In the genomic region with DNA sequence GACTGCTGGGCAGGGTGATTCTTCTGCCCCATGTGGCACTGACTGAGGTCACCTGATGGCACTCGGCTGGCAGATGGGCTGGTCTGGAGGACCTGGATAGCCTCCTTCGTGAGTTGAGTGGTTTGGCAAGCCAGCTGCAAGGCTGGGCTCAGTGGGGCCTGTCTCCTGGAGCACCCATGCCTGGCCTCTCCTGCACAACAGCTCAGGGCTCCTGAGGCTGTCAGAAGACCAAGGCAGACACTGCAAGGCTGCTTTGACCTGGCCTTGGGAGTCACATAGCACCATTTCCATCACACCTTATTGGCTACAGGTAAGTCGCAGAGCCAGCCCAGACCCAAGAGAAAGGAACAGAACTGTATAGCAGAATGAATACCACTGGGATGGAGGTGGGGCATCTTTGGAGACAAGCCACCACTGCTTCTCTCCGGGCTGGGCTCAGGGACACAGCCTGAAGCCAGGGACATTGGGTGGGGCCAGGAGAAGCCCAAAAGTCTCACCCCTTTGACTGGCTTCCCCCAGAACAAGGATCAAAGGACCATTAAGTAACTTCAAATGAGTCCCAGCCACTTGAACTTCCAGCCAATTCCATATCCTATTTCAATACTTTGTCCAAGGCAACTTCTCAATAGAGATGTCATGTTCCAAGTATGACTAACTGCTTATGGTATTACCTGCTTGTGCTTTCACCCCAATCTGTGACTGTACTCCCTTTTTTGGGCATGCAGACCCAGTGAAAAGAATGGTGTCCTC, we compare ENCODE assay signal across 15 cellular contexts.
DNase-seq lines count a peak whose midpoint lies in the region; ATAC-seq and TF ChIP-seq lines count a peak whose summit lies in the region.
"Had no signal": no experiment of that assay in that cellular context is flagged by ENCODE, and none has a peak within 500 bp of the region (broad histone marks: within the 10 kb centered on the region; RNA-seq: fewer than 3 reads in every experiment).

No MANE protein-coding gene starts in this region.

- DNase-seq in Right ventricle myocardium inferior (ENCODE audit: missing footprints) (no peak), left ventricle myocardium inferior (no peak), fibroblast of the aortic adventitia (ENCODE audit: low read depth) (peak; percentile 91), upper lobe of right lung (no peak), C1 segment of cervical spinal cord (lab: John Stamatoyannopoulos, UW) (no peak)
- no peak for DNase-seq in stimulated activated CD4-positive, alpha-beta T cell treated with anti-CD3 and anti-CD28 coated beads, Interleukin-12 subunit alpha, Interleukin-12 subunit beta, amount 100 ng/mL, for 4 hours
- DNase-seq: caudate nucleus, DND-41, NCI-H2227 treated with DMSO at 0.1 percent for 48 hours, SJCRH30 had no signal

- no peaks in the 10 kb centered on the region for H3K4me1 Mint-ChIP-seq in activated T-helper 17 cell treated with anti-CD3 and anti-CD28 coated beads, Interleukin-2, amount 50 U/mL, for 72 hours

- H3K36me3 ChIP-seq in left ventricle myocardium inferior (peaks cover under 1% of the 10 kb centered on the region), upper lobe of right lung (peaks cover 4% of the 10 kb centered on the region)
- H3K36me3 ChIP-seq: SJCRH30 had no signal

- H3K27ac ChIP-seq in left ventricle myocardium inferior (replicated peaks) (no peak overlapping the region), upper lobe of right lung (no peak overlapping the region)
- H3K27ac ChIP-seq: A549, esophagus muscularis mucosa, SJCRH30, tibial nerve had no signal

- peak; percentile 37 for ATAC-seq in Right ventricle myocardium inferior
- ATAC-seq in activated T-helper 17 cell treated with anti-CD3 and anti-CD28 coated beads, Interleukin-2, amount 50 U/mL, for 72 hours (replicated peaks) = peak; percentile 45
- ATAC-seq in upper lobe of right lung = peak; percentile 37
- ATAC-seq in HG02973 (IDR thresholded peaks at IDR 0.05; ENCODE audit: unreplicated experiment) = no peak
- ATAC-seq: A549 had no signal

- H3K4me1 ChIP-seq in left ventricle myocardium inferior (no peaks in the 10 kb centered on the region), upper lobe of right lung (no peaks in the 10 kb centered on the region)
- H3K4me1 ChIP-seq: A549, SJCRH30, tibial nerve had no signal

- TF ChIP-seq CTCF in left ventricle myocardium inferior (IDR thresholded peaks at IDR 0.05; ENCODE audit: borderline replicate concordance) = no peak
- no peak for TF ChIP-seq CTCF in fibroblast of the aortic adventitia (IDR thresholded peaks at IDR 0.05; ENCODE audit: insufficient read depth, low read length)
- TF ChIP-seq CTCF in upper lobe of right lung (IDR thresholded peaks at IDR 0.05) = no peak

- H3K9me3 Mint-ChIP-seq in activated T-helper 17 cell treated with anti-CD3 and anti-CD28 coated beads, Interleukin-2, amount 50 U/mL, for 72 hours = no peaks in the 10 kb centered on the region

- H3K27me3 ChIP-seq in left ventricle myocardium inferior (ENCODE audit: low read depth) (no peaks in the 10 kb centered on the region), upper lobe of right lung (no peaks in the 10 kb centered on the region)
- H3K27me3 ChIP-seq: esophagus muscularis mucosa, SJCRH30, tibial nerve had no signal

- no peaks in the 10 kb centered on the region for H3K9me3 ChIP-seq in left ventricle myocardium inferior (replicated peaks)
- H3K9me3 ChIP-seq in upper lobe of right lung = no peaks in the 10 kb centered on the region
- H3K9me3 ChIP-seq: A549, esophagus muscularis mucosa, SJCRH30, tibial nerve had no signal

- H3K36me3 Mint-ChIP-seq in activated T-helper 17 cell treated with anti-CD3 and anti-CD28 coated beads, Interleukin-2, amount 50 U/mL, for 72 hours (ENCODE audit: low read depth) = no peaks in the 10 kb centered on the region

- H3K27ac Mint-ChIP-seq in activated T-helper 17 cell treated with anti-CD3 and anti-CD28 coated beads, Interleukin-2, amount 50 U/mL, for 72 hours = no peak overlapping the region

- no peak overlapping the region for H3K4me3 Mint-ChIP-seq in activated T-helper 17 cell treated with anti-CD3 and anti-CD28 coated beads, Interleukin-2, amount 50 U/mL, for 72 hours

- no peaks in the 10 kb centered on the region for H3K27me3 Mint-ChIP-seq in activated T-helper 17 cell treated with anti-CD3 and anti-CD28 coated beads, Interleukin-2, amount 50 U/mL, for 72 hours

- intact Hi-C loops in Right ventricle myocardium inferior (cut with DNase I) = no loop called here
- intact Hi-C loops in left ventricle myocardium inferior (cut with micrococcal nuclease) = no loop called here
- intact Hi-C loops in upper lobe of right lung (cut with DNase I) = no loop called here

- H3K4me3 ChIP-seq in left ventricle myocardium inferior (no peak overlapping the region), fibroblast of the aortic adventitia (ENCODE audit: low read depth, low read length) (no peak overlapping the region), upper lobe of right lung (no peak overlapping the region)
- H3K4me3 ChIP-seq: A549, esophagus muscularis mucosa, SJCRH30, tibial nerve had no signal
